Comparison of ENCODE assay signal across 13 cellular contexts in genomic region chr2:240603846-240604245, GRCh38. TPM values are rescaled to one million over a fixed set of nuclear protein-coding genes. Genes with fewer than 3 reads are reported as not detected.
DNase-seq lines count a peak whose midpoint lies in the region; ATAC-seq and TF ChIP-seq lines count a peak whose summit lies in the region.
"Had no signal": no experiment of that assay in that cellular context is flagged by ENCODE, and none has a peak within 500 bp of the region (broad histone marks: within the 10 kb centered on the region; RNA-seq: fewer than 3 reads in every experiment).

No MANE protein-coding gene starts in this region.

- peaks cover 0 to 2% (median under 1%) of the 10 kb centered on the region in 4 donors for H3K4me1 ChIP-seq in sigmoid colon
- H3K4me1 ChIP-seq: ascending aorta had no signal

- no peak for TF ChIP-seq EP300 in sigmoid colon (IDR thresholded peaks at IDR 0.05)

- H3K4me3 ChIP-seq in H7 (ENCODE audit: insufficient read depth, low read depth, low read length) (no peak overlapping the region), sigmoid colon (no peak overlapping the region)
- H3K4me3 ChIP-seq: ascending aorta, BLaER1, SJSA1 had no signal

- H3K27me3 ChIP-seq in H7 (ENCODE audit: control insufficient read depth, insufficient read depth, low read length) (no peaks in the 10 kb centered on the region), sigmoid colon (no peaks in the 10 kb centered on the region)
- H3K27me3 ChIP-seq: ascending aorta, BLaER1, SJSA1 had no signal

- TF ChIP-seq POLR2A in sigmoid colon (IDR thresholded peaks at IDR 0.05), result no peak

- peaks cover 2% of the 10 kb centered on the region; the same call in 1 of the 2 replicates for H3K36me3 ChIP-seq in H7 (replicated peaks; ENCODE audit: control insufficient read depth, insufficient read depth, low read length)
- peaks cover 0 to 11% (median 5%) of the 10 kb centered on the region in 4 donors for H3K36me3 ChIP-seq in sigmoid colon
- H3K36me3 ChIP-seq: SJSA1 had no signal

- CTCF ChIA-PET in HEK293T (lab: Yijun Ruan, JAX), result interaction anchor here (0.6 to 1.1 kb wide), 2 partner anchors 9 to 14 kb away, joined by 4 to 5 read pairs; no protein-coding TSS in a partner anchor

- DNase-seq in NCI-H146 (lab: John Stamatoyannopoulos, UW) (peak; percentile 5), NCI-H146 treated with DMSO at 0.1 percent for 48 hours (lab: John Stamatoyannopoulos, UW; ENCODE audit: unreplicated experiment) (no peak), H7 (peak; percentile 67), left colon (peak; percentile 12 to 28), sigmoid colon (peak; percentile 54), HEK293T (ENCODE audit: extremely low spot score) (no peak), UCSD-AML1 (lab: John Stamatoyannopoulos, UW; ENCODE audit: unreplicated experiment) (no peak), NCI-H2196 (lab: John Stamatoyannopoulos, UW; ENCODE audit: unreplicated experiment) (no peak)
- DNase-seq: Kasumi-1; stimulated activated CD4-positive, alpha-beta T cell treated with anti-CD3 and anti-CD28 coated beads, Interleukin-2, amount 100 ng/mL, for 24 hours had no signal

- intact Hi-C loops in left colon (cut with DNase I, micrococcal nuclease), result no loop called here
- intact Hi-C loops in sigmoid colon (cut with DNase I), result no loop called here

- ATAC-seq in left colon, result no peak

- no peak for TF ChIP-seq CTCF in sigmoid colon (IDR thresholded peaks at IDR 0.05)

- POLR2A ChIA-PET in HEK293T (lab: Yijun Ruan, JAX), result interaction anchor here (1.1 kb wide), 1 partner anchor 17 kb away, joined by 4 read pairs; the partner anchor contains the start of gene CAPN10

- WGBS in sigmoid colon, 2 donors, result 82 to 88% methylated on average over 10 of the region's 10 CpGs

- H3K27ac ChIP-seq in sigmoid colon, result no peak overlapping the region
- H3K27ac ChIP-seq: ascending aorta, BLaER1, SJSA1 had no signal

- no peaks in the 10 kb centered on the region for H3K9me3 ChIP-seq in sigmoid colon
- H3K9me3 ChIP-seq: ascending aorta, BLaER1, SJSA1 had no signal

TF ChIP-seq in HEK293T, 16 proteins besides CTCF, POLR2A, EP300 and RAD21:
- no peak for TF ChIP-seq FOXM1 (IDR thresholded peaks at IDR 0.05; ENCODE audit: borderline replicate concordance)
- TF ChIP-seq SP1 (IDR thresholded peaks at IDR 0.05), result no peak
- TF ChIP-seq L3MBTL2 (conservative IDR thresholded peaks at IDR 0.05), result no peak
- TF ChIP-seq ELF4 (IDR thresholded peaks at IDR 0.05), result no peak
- no peak for TF ChIP-seq PKNOX1 (IDR thresholded peaks at IDR 0.05)

RNA-seq across cellular contexts. Expression of gene CAPN10, which starts 17.3 kb away (rescaled TPM):
- total RNA-seq in H7 (2014; rRNA removed; shearing (Covaris generic)), result 66.5 and 69.0 TPM in 2 replicates
- total RNA-seq in left colon (10 to 100 TPM; 33.6 to 36.1 TPM), sigmoid colon (10 to 100 TPM; 10.5 to 27.7 (median 16.3) TPM)
- 10 to 100 TPM; 11.4 to 33.0 (median 16.4) TPM for polyA plus RNA-seq in sigmoid colon

RNA-seq across cellular contexts. Expression of gene GPR35, which starts 21.4 kb away (rescaled TPM):
- total RNA-seq in H7 (2014; rRNA removed; shearing (Covaris generic)), result 0.07 TPM in 1 of 2 replicates, not detected in the other
- 10 to 100 TPM; 67.5 to 84.3 TPM for total RNA-seq in left colon
- 1 to 10 TPM; 1.3 to 7.8 (median 3.5) TPM for total RNA-seq in sigmoid colon
- 10 to 100 TPM; 28.2 to 76.6 (median 33.0) TPM for polyA plus RNA-seq in sigmoid colon
- total RNA-seq: ascending aorta had no signal

RNA-seq across cellular contexts. Expression of gene RNPEPL1, which starts 35.6 kb away (rescaled TPM):
- total RNA-seq in H7 (2014; rRNA removed; shearing (Covaris generic)), result 10.3 and 15.2 TPM in 2 replicates
- total RNA-seq in left colon (100 to 1,000 TPM in 1 of 2 donors, 10 to 100 TPM in 1; 91.4 to 107 TPM), sigmoid colon (10 to 100 TPM; 23.1 to 87.8 (median 28.4) TPM)
- polyA plus RNA-seq in sigmoid colon, result 100 to 1,000 TPM in 2 of 3 donors, 10 to 100 TPM in 1; 64.3 to 136 (median 102) TPM

RNA-seq across cellular contexts. Expression of gene DUSP28, which starts 43.7 kb away (rescaled TPM):
- 2.4 and 2.5 TPM in 2 replicates for total RNA-seq in H7 (2014; rRNA removed; shearing (Covaris generic))
- total RNA-seq in left colon (1 to 10 TPM; 4.1 to 6.0 TPM), sigmoid colon (10 to 100 TPM in 1 of 4 donors, 1 to 10 TPM in 3; 4.6 to 10.2 (median 7.6) TPM)
- 1 to 10 TPM; 5.0 to 5.4 (median 5.1) TPM for polyA plus RNA-seq in sigmoid colon

RNA-seq across cellular contexts. Expression of gene ANKMY1, which starts 46.1 kb away (rescaled TPM):
- 3.6 and 8.9 TPM in 2 replicates for total RNA-seq in H7 (2014; rRNA removed; shearing (Covaris generic))
- total RNA-seq in left colon, result 10 to 100 TPM; 18.5 to 19.9 TPM
- total RNA-seq in sigmoid colon, result 10 to 100 TPM in 2 of 4 donors, 1 to 10 TPM in 2; 6.7 to 14.0 (median 9.6) TPM
- 1 to 10 TPM; 3.6 to 9.4 (median 3.9) TPM for polyA plus RNA-seq in sigmoid colon

Comparison
In these comparisons a context has a peak if more than half of its experiments do, and no peak if none do; other contexts are left out.
1. DNase-seq: peak in NCI-H146 (single experiment), H7 (single experiment), left colon (2 of 2) and sigmoid colon (single experiment); none in NCI-H146 treated with DMSO at 0.1 percent for 48 hours (single experiment), HEK293T (single experiment), UCSD-AML1 (single experiment) and NCI-H2196 (single experiment).
2. RNA of gene GPR35, which starts 21.4 kb away (total RNA-seq): 67.5 to 84.3 TPM in left colon; 1.3 to 7.8 TPM in sigmoid colon and 0.07 TPM in H7; every median in the first group is over 4 times any median in the second.